In the genomic region with DNA sequence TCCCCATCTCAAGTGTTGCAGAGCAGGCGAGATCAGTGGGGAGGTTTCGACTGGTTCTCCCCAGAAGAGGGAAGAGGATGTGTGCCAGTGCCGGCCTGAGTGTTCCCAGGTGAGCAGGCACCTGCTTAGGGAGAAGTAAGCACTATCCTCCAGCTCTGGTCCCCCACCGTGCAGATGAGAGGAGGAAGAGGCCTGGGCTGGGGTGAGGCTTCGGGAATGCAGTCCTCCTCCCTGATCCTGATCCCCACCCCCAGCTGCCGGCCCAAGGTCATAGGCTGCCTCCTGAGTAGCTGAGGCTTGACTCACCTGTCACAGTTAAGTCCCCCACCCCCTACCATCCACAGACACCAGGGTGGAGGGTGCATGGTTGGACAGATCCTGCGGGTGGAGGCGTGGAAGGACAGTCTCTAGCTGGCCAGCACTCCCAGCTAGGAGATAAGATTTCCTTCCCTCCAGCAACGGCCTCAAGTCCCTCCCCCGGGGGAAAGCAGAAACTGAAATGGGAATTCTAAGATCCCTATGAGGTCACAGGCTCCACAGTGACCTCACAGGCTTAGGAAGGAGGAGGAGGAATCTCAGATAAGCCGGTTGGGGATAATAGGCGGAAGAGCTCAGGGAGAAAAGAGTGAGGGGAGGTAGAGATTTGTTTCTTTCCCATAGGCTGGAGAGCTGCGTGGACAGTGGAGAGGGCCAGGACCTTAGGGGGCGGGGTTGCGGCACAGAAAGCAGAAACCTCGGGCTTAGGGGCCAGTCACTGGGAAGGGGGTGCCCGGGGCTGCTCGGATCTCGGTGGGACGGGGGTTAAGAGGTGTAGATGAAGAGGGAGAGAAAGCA, we compare ENCODE assay signal across 8 cellular contexts. TPM values are rescaled to one million over a fixed set of nuclear protein-coding genes. Genes with fewer than 3 reads are reported as not detected.
DNase-seq lines count a peak whose midpoint lies in the region; ATAC-seq and TF ChIP-seq lines count a peak whose summit lies in the region.

No MANE protein-coding gene starts in this region.

- H3K36me3 Mint-ChIP-seq in HFFc6 (ENCODE audit: low read depth) (peaks cover 6% of the 10 kb centered on the region), WTC11 (no peaks in the 10 kb centered on the region)

- peaks cover 26% of the 10 kb centered on the region for H3K36me3 ChIP-seq in BLaER1
- H3K36me3 ChIP-seq in neutrophil: peaks cover 27% of the 10 kb centered on the region

- peak overlapping the region; percentile 97 for H3K9ac ChIP-seq in BLaER1

- H3K27me3 ChIP-seq in BLaER1 (0 out of 2 replicates have a peak, but pooled peaks cover 3% of the 10 kb centered on the region), neutrophil (peaks cover 10% of the 10 kb centered on the region)

- peaks cover 49% of the 10 kb centered on the region for H3K4me1 ChIP-seq in BLaER1
- H3K4me1 ChIP-seq in neutrophil (ENCODE audit: control insufficient read depth in 1 of 2, insufficient read depth in 1 of 2, low read depth in 1 of 2, low read length in 1 of 2): peaks cover 30 to 50% of the 10 kb centered on the region in 2 experiments

- TF ChIP-seq CTCF in HFFc6 (IDR thresholded peaks at IDR 0.05) (no peak), WTC11 (IDR thresholded peaks at IDR 0.05) (no peak), fibroblast of the aortic adventitia (IDR thresholded peaks at IDR 0.05; ENCODE audit: insufficient read depth, low read length) (no peak), neutrophil (IDR thresholded peaks at IDR 0.05) (no peak)

- H3K4me2 ChIP-seq in BLaER1: peak overlapping the region; percentile 89

- DNase-seq in HFFc6 (peak; percentile 74), WTC11 (ENCODE audit: low spot score) (peak; percentile 64), fibroblast of the aortic adventitia (ENCODE audit: low read depth) (peak; percentile 89), NCI-H1105 treated with DMSO at 0.1 percent for 48 hours (lab: John Stamatoyannopoulos, UW) (no peak)
- no peak for DNase-seq in activated CD8-positive, alpha-beta memory T cell treated with anti-CD3 and anti-CD28 coated beads for 24 hours

- H3K27ac ChIP-seq in BLaER1 (peak overlapping the region; percentile 97), neutrophil (peak overlapping the region; percentile 95)

- H3K27ac Mint-ChIP-seq in HFFc6 (peak overlapping the region; percentile 87), WTC11 (peak overlapping the region; percentile 100)

- ATAC-seq in WTC11 (peak; percentile 1; the same call in 1 of the 2 replicates), HG03175 (IDR thresholded peaks at IDR 0.05; ENCODE audit: unreplicated experiment) (no peak)

- H3K4me3 Mint-ChIP-seq in HFFc6 (peak overlapping the region; percentile 95), WTC11 (peak overlapping the region; percentile 99)

- peak overlapping the region; percentile 98 for H3K4me3 ChIP-seq in BLaER1
- peak overlapping the region; percentile 99 for H3K4me3 ChIP-seq in fibroblast of the aortic adventitia (ENCODE audit: low read depth, low read length)
- H3K4me3 ChIP-seq in neutrophil (ENCODE audit: low read depth in 1 of 2, low read length in 1 of 2): peak overlapping the region; percentile 85 to 87

- peaks cover 3% of the 10 kb centered on the region for H3K27me3 Mint-ChIP-seq in HFFc6 (ENCODE audit: insufficient read depth)
- H3K27me3 Mint-ChIP-seq in WTC11 (ENCODE audit: low read depth): peaks cover 15% of the 10 kb centered on the region; the same call in 1 of the 2 replicates

- CTCF ChIA-PET in WTC11 (lab: Charles Lee): interaction anchor here (0.6 to 5.2 kb wide), 25 partner anchors 9 to 381 kb away, joined by 3 to 67 read pairs (median 9); a partner anchor contains a TSS

- H4K20me1 ChIP-seq in BLaER1: peaks cover 47% of the 10 kb centered on the region

- no peaks in the 10 kb centered on the region for H3K9me3 ChIP-seq in BLaER1
- H3K9me3 ChIP-seq in neutrophil: no peaks in the 10 kb centered on the region

- POLR2A ChIA-PET in WTC11 (lab: Charles Lee): interaction anchor here (0.5 to 3.9 kb wide), 12 partner anchors 12 to 305 kb away, joined by 3 to 60 read pairs (median 4); a partner anchor contains a TSS

- H3K4me1 Mint-ChIP-seq in HFFc6 (ENCODE audit: low read depth) (peaks cover 30% of the 10 kb centered on the region), WTC11 (peaks cover 33% of the 10 kb centered on the region)

- H3K9me3 Mint-ChIP-seq in HFFc6 (no peaks in the 10 kb centered on the region), WTC11 (no peaks in the 10 kb centered on the region)

TF ChIP-seq in WTC11, 78 proteins besides CTCF, POLR2A, EP300 and RAD21:
- TF ChIP-seq SP1 (CRISPR knock-in tag; conservative IDR thresholded peaks at IDR 0.05): no peak
- peak; percentile 58; the same call in 1 of the 2 replicates for TF ChIP-seq ESRRA (CRISPR knock-in tag; IDR thresholded peaks at IDR 0.05; ENCODE audit: borderline replicate concordance)
- TF ChIP-seq, protein P1, sequence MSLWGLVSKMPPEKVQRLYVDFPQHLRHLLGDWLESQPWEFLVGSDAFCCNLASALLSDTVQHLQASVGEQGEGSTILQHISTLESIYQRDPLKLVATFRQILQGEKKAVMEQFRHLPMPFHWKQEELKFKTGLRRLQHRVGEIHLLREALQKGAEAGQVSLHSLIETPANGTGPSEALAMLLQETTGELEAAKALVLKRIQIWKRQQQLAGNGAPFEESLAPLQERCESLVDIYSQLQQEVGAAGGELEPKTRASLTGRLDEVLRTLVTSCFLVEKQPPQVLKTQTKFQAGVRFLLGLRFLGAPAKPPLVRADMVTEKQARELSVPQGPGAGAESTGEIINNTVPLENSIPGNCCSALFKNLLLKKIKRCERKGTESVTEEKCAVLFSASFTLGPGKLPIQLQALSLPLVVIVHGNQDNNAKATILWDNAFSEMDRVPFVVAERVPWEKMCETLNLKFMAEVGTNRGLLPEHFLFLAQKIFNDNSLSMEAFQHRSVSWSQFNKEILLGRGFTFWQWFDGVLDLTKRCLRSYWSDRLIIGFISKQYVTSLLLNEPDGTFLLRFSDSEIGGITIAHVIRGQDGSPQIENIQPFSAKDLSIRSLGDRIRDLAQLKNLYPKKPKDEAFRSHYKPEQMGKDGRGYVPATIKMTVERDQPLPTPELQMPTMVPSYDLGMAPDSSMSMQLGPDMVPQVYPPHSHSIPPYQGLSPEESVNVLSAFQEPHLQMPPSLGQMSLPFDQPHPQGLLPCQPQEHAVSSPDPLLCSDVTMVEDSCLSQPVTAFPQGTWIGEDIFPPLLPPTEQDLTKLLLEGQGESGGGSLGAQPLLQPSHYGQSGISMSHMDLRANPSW (CRISPR knock-in tag; conservative IDR thresholded peaks at IDR 0.05; ENCODE audit: low read depth): no peak
- TF ChIP-seq ETV6 (CRISPR knock-in tag; IDR thresholded peaks at IDR 0.05): peak; percentile 28; the same call in 1 of the 2 replicates
- TF ChIP-seq CREM (CRISPR knock-in tag; IDR thresholded peaks at IDR 0.05): peak; percentile 31; the same call in 1 of the 2 replicates

RNA-seq across cellular contexts. Expression of a gene that starts 1.0 kb away (rescaled TPM):
- 10 to 100 TPM; 34.7 to 40.6 (median 38.5) TPM for total RNA-seq in HFFc6 (2021; fragmentation: NEBNext Ultra II Directional; extraction: Animal tissue kit (Norgen Biotek cat#: 25700))
- total RNA-seq in WTC11 (2021) (52.0 to 59.6 TPM (median 56.7 TPM) in 3 replicates), fibroblast of the aortic adventitia (ENCODE audit: low replicate concordance) (9.4 and 21.3 TPM in 2 replicates)

RNA-seq across cellular contexts. Expression of a gene that starts 1.2 kb away (rescaled TPM):
- total RNA-seq in HFFc6 (2021; fragmentation: NEBNext Ultra II Directional; extraction: Animal tissue kit (Norgen Biotek cat#: 25700)): under 1 TPM; 0.20 to 0.47 (median 0.28) TPM
- total RNA-seq in WTC11 (2021): 0.70 to 1.3 TPM (median 0.94 TPM) in 3 replicates
- 0.54 TPM in 1 of 2 replicates, not detected in the other for total RNA-seq in fibroblast of the aortic adventitia (ENCODE audit: low replicate concordance)

RNA-seq across cellular contexts. Expression of a gene that starts 11.2 kb away (rescaled TPM):
- total RNA-seq in HFFc6 (2021; fragmentation: NEBNext Ultra II Directional; extraction: Animal tissue kit (Norgen Biotek cat#: 25700)): under 1 TPM in 3 of 6 experiments, not detected in 3; 0.40 to 0.87 (median 0.55) TPM
- total RNA-seq in WTC11 (2021) (9.3 to 11.7 TPM (median 9.7 TPM) in 3 replicates), fibroblast of the aortic adventitia (ENCODE audit: low replicate concordance) (not detected in 2 replicates)

RNA-seq across cellular contexts. Expression of a gene that starts 17.3 kb away (rescaled TPM):
- total RNA-seq in HFFc6 (2021; fragmentation: NEBNext Ultra II Directional; extraction: Animal tissue kit (Norgen Biotek cat#: 25700)): 100 to 1,000 TPM; 291 to 396 (median 388) TPM
- total RNA-seq in WTC11 (2021): 53.5 to 74.8 TPM (median 70.4 TPM) in 3 replicates
- 165 and 286 TPM in 2 replicates for total RNA-seq in fibroblast of the aortic adventitia (ENCODE audit: low replicate concordance)

RNA-seq across cellular contexts. Expression of a gene that starts 27.4 kb away (rescaled TPM):
- total RNA-seq in HFFc6 (2021; fragmentation: NEBNext Ultra II Directional; extraction: Animal tissue kit (Norgen Biotek cat#: 25700)): 10 to 100 TPM; 14.6 to 19.0 (median 17.4) TPM
- total RNA-seq in WTC11 (2021): 21.9 to 22.4 TPM (median 22.0 TPM) in 3 replicates
- 1.8 and 11.4 TPM in 2 replicates for total RNA-seq in fibroblast of the aortic adventitia (ENCODE audit: low replicate concordance)

Comparison
In these comparisons a context has a peak if more than half of its experiments do, and no peak if none do; other contexts are left out.
1. DNase-seq: peak in HFFc6 (single experiment), WTC11 (single experiment) and fibroblast of the aortic adventitia (single experiment); none in NCI-H1105 treated with DMSO at 0.1 percent for 48 hours (single experiment) and activated CD8-positive, alpha-beta memory T cell treated with anti-CD3 and anti-CD28 coated beads for 24 hours (single experiment).
2. Peak in every context shown above with its lines, with median percentiles within 50 percentile points of each other: H3K4me3 ChIP-seq.